ENCODE assay signal across 24 cellular contexts in genomic region chr6:161424421-161424820, GRCh38.
DNase-seq lines count a peak whose midpoint lies in the region; ATAC-seq and TF ChIP-seq lines count a peak whose summit lies in the region.
"Had no signal": no experiment of that assay in that cellular context is flagged by ENCODE, and none has a peak within 500 bp of the region (broad histone marks: within the 10 kb centered on the region; RNA-seq: fewer than 3 reads in every experiment).

No MANE protein-coding gene starts in this region.

- H3K27ac ChIP-seq in PC-3 (ENCODE audit: low read length) (no peak overlapping the region), gastrocnemius medialis (peak overlapping the region in 3 of 4 donors; percentile 14 to 71 (median 54))
- H3K27ac ChIP-seq: C4-2B, RWPE1 had no signal

- no peaks in the 10 kb centered on the region for H3F3A ChIP-seq in PC-3 (ENCODE audit: low read length, unreplicated experiment)

- POLR2A ChIA-PET in PC-3 (lab: Charles Lee; ENCODE audit: unreplicated experiment) = no interaction called here

- intact Hi-C loops in Right ventricle myocardium inferior (cut with DNase I) = no loop called here
- intact Hi-C loops in cardiac septum (cut with DNase I) = no loop called here
- intact Hi-C loops in PC-3 (cut with micrococcal nuclease) = no loop called here
- intact Hi-C loops in gastrocnemius medialis (cut with DNase I; ENCODE audit: low total_unique reads) = no loop called here

- no peak for TF ChIP-seq POLR2A in gastrocnemius medialis (IDR thresholded peaks at IDR 0.05)
- TF ChIP-seq POLR2A in erythroblast (IDR thresholded peaks at IDR 0.05; ENCODE audit: low read length) = no peak

- H3K79me2 ChIP-seq in PC-3 (ENCODE audit: low read length) = no peaks in the 10 kb centered on the region

- CTCF ChIA-PET in PC-3 (lab: Charles Lee) = no interaction called here

- no peaks in the 10 kb centered on the region for H3K27me3 ChIP-seq in PC-3 (ENCODE audit: low read length)
- no peaks in the 10 kb centered on the region for H3K27me3 ChIP-seq in gastrocnemius medialis

- no peak overlapping the region for H3K4me2 ChIP-seq in PC-3 (ENCODE audit: low read length)

- H3K9me2 ChIP-seq in PC-3 (replicated peaks; ENCODE audit: low read length) = no peaks in the 10 kb centered on the region

- H2AFZ ChIP-seq in PC-3 (ENCODE audit: low read length) = no peak overlapping the region

- H3K9me3 ChIP-seq in PC-3 (ENCODE audit: low read length) (no peaks in the 10 kb centered on the region), gastrocnemius medialis (no peaks in the 10 kb centered on the region)

- no peak for DNase-seq in Right ventricle myocardium inferior (ENCODE audit: missing footprints)
- DNase-seq in cardiac septum (ENCODE audit: low spot score) = no peak
- peak; percentile 19 for DNase-seq in PC-3
- DNase-seq in kidney tubule cell (ENCODE audit: low spot score) = peak; percentile 48
- DNase-seq in gastrocnemius medialis = no peak
- no peak for DNase-seq in COLO829 (ENCODE audit: low spot score)
- no peak for DNase-seq in erythroblast (lab: John Stamatoyannopoulos, UW)
- DNase-seq in NCI-H1092 treated with DMSO at 0.1 percent for 48 hours (lab: John Stamatoyannopoulos, UW) = no peak
- DNase-seq: CD8-positive, alpha-beta T cell; DMS 273 treated with DMSO at 0.1 percent for 48 hours; DMS79; GF-D8; IMR-90; KG1; NCI-H1048; NCI-H1417 treated with DMSO at 0.1 percent for 48 hours; NCI-H2029; NCI-H2171; NCI-H226; NCI-H510A; NCI-H774; SHP77 treated with DMSO at 0.1 percent for 48 hours had no signal

- TF ChIP-seq CTCF in PC-3 (conservative IDR thresholded peaks at IDR 0.05; ENCODE audit: low read depth, low read length) = no peak
- TF ChIP-seq CTCF in gastrocnemius medialis (IDR thresholded peaks at IDR 0.05 in 4 of 5, conservative IDR thresholded peaks at IDR 0.05 in 1 of 5) = no peak

- H3K4me1 ChIP-seq in PC-3 (ENCODE audit: insufficient read depth, low read length) (peaks cover 13% of the 10 kb centered on the region), gastrocnemius medialis (peaks cover 12 to 18% of the 10 kb centered on the region in 2 donors)

- no peak overlapping the region for H3K9ac ChIP-seq in PC-3 (ENCODE audit: low read length)

- no peaks in the 10 kb centered on the region for H3K36me3 ChIP-seq in PC-3 (ENCODE audit: low read depth, low read length)
- H3K36me3 ChIP-seq in gastrocnemius medialis = no peaks in the 10 kb centered on the region

- ATAC-seq in Right ventricle myocardium inferior = peak; percentile 42
- no peak for ATAC-seq in PC-3
- peak; percentile 84 to 90 for ATAC-seq in gastrocnemius medialis
- ATAC-seq: CD8-positive, alpha-beta T cell had no signal

- in situ Hi-C loops in gastrocnemius medialis (cut with MboI; ENCODE audit: low sequenced_read_pairs in 4 of 4) = loop anchor here in 2 of 4 donors (25.0 kb wide), 1 partner anchor 1313 kb away; the partner anchor contains the start of genes PACRG (in 2 of the 2) and PRKN (in 2 of the 2)

- H3K4me3 ChIP-seq in PC-3 (ENCODE audit: low read length) = no peak overlapping the region
- no peak overlapping the region for H3K4me3 ChIP-seq in gastrocnemius medialis

- BruUV-seq in PC-3 (replicated peaks; lab: Mats Ljungman, UMichigan) = no TSS peak

- H4K20me1 ChIP-seq in PC-3 (ENCODE audit: low read length) = no peaks in the 10 kb centered on the region

Comparison
In these comparisons a context has a peak if more than half of its experiments do, and no peak if none do; other contexts are left out.
1. DNase-seq: peak in PC-3 (single experiment) and kidney tubule cell (single experiment); none in Right ventricle myocardium inferior (single experiment), cardiac septum (single experiment), gastrocnemius medialis (0 of 2), COLO829 (single experiment), erythroblast (0 of 2) and NCI-H1092 treated with DMSO at 0.1 percent for 48 hours (single experiment).